Comparison of ENCODE assay signal across 13 cellular contexts in the genomic region with DNA sequence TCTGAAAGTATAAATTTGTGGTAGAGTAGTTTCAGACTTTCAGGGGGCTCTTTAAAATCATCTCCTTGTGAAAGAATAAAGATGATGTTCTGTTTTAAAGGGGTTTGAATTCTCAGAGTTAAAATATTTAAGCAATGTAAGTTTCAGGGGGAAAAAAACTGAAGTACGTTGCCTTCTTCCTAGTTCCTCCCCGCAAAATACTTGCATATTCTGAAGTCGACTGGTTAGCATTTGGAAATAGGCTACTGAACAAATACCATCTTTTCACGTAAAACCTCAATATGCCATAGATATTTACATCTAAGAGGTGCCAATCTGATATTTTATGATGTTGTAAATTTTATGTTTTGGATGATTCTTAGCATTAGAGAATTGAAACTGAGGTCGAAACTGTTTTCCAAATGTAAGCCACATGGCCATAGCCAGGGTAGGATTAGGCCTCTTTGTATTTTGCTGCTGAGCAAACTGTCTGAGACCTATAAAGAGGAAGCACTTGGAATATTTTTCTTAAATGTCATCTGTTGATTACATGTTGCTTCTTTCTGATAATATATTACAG.
A peak's percentile ranks its signal among the peaks of the same experiment; 100 is the strongest.
DNase-seq lines count a peak whose midpoint lies in the region; ATAC-seq, FAIRE-seq and TF ChIP-seq lines count a peak whose summit lies in the region.
"Had no signal": no experiment of that assay in that cellular context is flagged by ENCODE, and none has a peak within 500 bp of the region (broad histone marks: within the 10 kb centered on the region; RNA-seq: fewer than 3 reads in every experiment).

No MANE protein-coding gene starts in this region.

- no peaks in the 10 kb centered on the region for H3K27me3 Mint-ChIP-seq in natural killer cell treated with Interleukin-12 subunit alpha and Interleukin-12 subunit beta and Interleukin-15 and Interleukin-18, amount 100 ng/mL, for 72 hours
- H3K27me3 Mint-ChIP-seq in natural killer cell (ENCODE audit: low read depth in 2 of 2): no peaks in the 10 kb centered on the region

- no peaks in the 10 kb centered on the region for H3K79me2 ChIP-seq in OCI-LY3 (ENCODE audit: low read length)

- H3K27ac ChIP-seq in OCI-LY3 (ENCODE audit: low read length) (no peak overlapping the region), small intestine (ENCODE audit: low read depth in 1 of 2, low read length in 1 of 2) (no peak overlapping the region)
- H3K27ac ChIP-seq: tibial nerve had no signal

- peaks cover 16% of the 10 kb centered on the region for H3K4me1 ChIP-seq in OCI-LY3 (ENCODE audit: low read length)
- H3K4me1 ChIP-seq in small intestine (ENCODE audit: control insufficient read depth in 2 of 2, insufficient read depth in 1 of 2, low read depth in 1 of 2, low read length in 1 of 2): no peaks in the 10 kb centered on the region

- no peak for FAIRE-seq in small intestine (lab: Jason Lieb, UNC)

- H3K27ac Mint-ChIP-seq in natural killer cell treated with Interleukin-12 subunit alpha and Interleukin-12 subunit beta and Interleukin-15 and Interleukin-18, amount 100 ng/mL, for 72 hours: peak overlapping the region; percentile 40 to 58
- peak overlapping the region in 1 of 2 donors; percentile 86 for H3K27ac Mint-ChIP-seq in natural killer cell

- H3K9me3 ChIP-seq in OCI-LY3 (ENCODE audit: insufficient read depth, low read length) (no peaks in the 10 kb centered on the region), small intestine (ENCODE audit: control insufficient read depth, low read depth) (no peaks in the 10 kb centered on the region)
- H3K9me3 ChIP-seq: tibial nerve had no signal

- H3K4me2 ChIP-seq in OCI-LY3 (ENCODE audit: low read length): peak overlapping the region; percentile 40

- H3K27me3 ChIP-seq in OCI-LY3 (ENCODE audit: low read depth, low read length) (no peaks in the 10 kb centered on the region), small intestine (ENCODE audit: control insufficient read depth in 2 of 2, insufficient read depth in 2 of 2, low read length in 2 of 2) (no peaks in the 10 kb centered on the region)
- H3K27me3 ChIP-seq: tibial nerve had no signal

- peak overlapping the region; percentile 37; the same call in 1 of the 2 replicates for H2AFZ ChIP-seq in OCI-LY3 (ENCODE audit: low read depth, low read length)

- H3K36me3 Mint-ChIP-seq in natural killer cell treated with Interleukin-12 subunit alpha and Interleukin-12 subunit beta and Interleukin-15 and Interleukin-18, amount 100 ng/mL, for 72 hours: peaks cover 4% of the 10 kb centered on the region
- H3K36me3 Mint-ChIP-seq in natural killer cell: no peaks in the 10 kb centered on the region

- H3K4me3 Mint-ChIP-seq in natural killer cell treated with Interleukin-12 subunit alpha and Interleukin-12 subunit beta and Interleukin-15 and Interleukin-18, amount 100 ng/mL, for 72 hours: peak overlapping the region; percentile 80
- H3K4me3 Mint-ChIP-seq in natural killer cell: no peak overlapping the region
- H3K4me3 Mint-ChIP-seq: memory B cell had no signal

- no peak for ATAC-seq in natural killer cell treated with Interleukin-12 subunit alpha and Interleukin-12 subunit beta and Interleukin-15 and Interleukin-18, amount 100 ng/mL, for 72 hours
- no peak for ATAC-seq in natural killer cell

- intact Hi-C loops in natural killer cell (cut with micrococcal nuclease): no loop called here

- H3K9ac ChIP-seq in OCI-LY3 (ENCODE audit: low read length): no peak overlapping the region

- H3K36me3 ChIP-seq in OCI-LY3 (replicated peaks; ENCODE audit: low read depth, low read length): no peaks in the 10 kb centered on the region
- H3K36me3 ChIP-seq in small intestine (ENCODE audit: control insufficient read depth in 2 of 2, insufficient read depth in 2 of 2, low read length in 2 of 2): no peaks in the 10 kb centered on the region
- H3K36me3 ChIP-seq: tibial nerve had no signal

- TF ChIP-seq CTCF in natural killer cell (IDR thresholded peaks at IDR 0.05): no peak
- no peak for TF ChIP-seq CTCF in OCI-LY3 (IDR thresholded peaks at IDR 0.05; ENCODE audit: low read depth, low read length)
- TF ChIP-seq CTCF in fibroblast of pulmonary artery (IDR thresholded peaks at IDR 0.05; ENCODE audit: low read length, missing control alignments): no peak

- 71 to 85% (median 83%) methylated on average over 5 of the region's 5 CpGs for WGBS in small intestine, 3 donors

- no peaks in the 10 kb centered on the region for H3K9me3 Mint-ChIP-seq in natural killer cell treated with Interleukin-12 subunit alpha and Interleukin-12 subunit beta and Interleukin-15 and Interleukin-18, amount 100 ng/mL, for 72 hours
- H3K9me3 Mint-ChIP-seq in natural killer cell: no peaks in the 10 kb centered on the region

- no peak for DNase-seq in natural killer cell treated with Interleukin-12 subunit alpha and Interleukin-12 subunit beta and Interleukin-15 and Interleukin-18, amount 100 ng/mL, for 72 hours (ENCODE audit: low spot score)
- no peak for DNase-seq in natural killer cell
- DNase-seq in fibroblast of pulmonary artery (ENCODE audit: low read depth): peak; percentile 41
- DNase-seq in small intestine: no peak
- DNase-seq in mesenteric fat pad (ENCODE audit: low spot score): no peak
- DNase-seq in effector CD4-positive, alpha-beta T cell: no peak
- no peak for DNase-seq in GDM1 (lab: John Stamatoyannopoulos, UW)
- DNase-seq: activated CD4-positive, alpha-beta T cell treated with anti-CD3 and anti-CD28 coated beads for 4 hours; DMS53; NCI-H1092 had no signal

- H3K4me3 ChIP-seq in OCI-LY3 (ENCODE audit: low read length) (no peak overlapping the region), fibroblast of pulmonary artery (replicated peaks; ENCODE audit: low read depth, low read length) (no peak overlapping the region), small intestine (ENCODE audit: low read depth in 1 of 2, low read length in 2 of 2) (no peak overlapping the region)
- H3K4me3 ChIP-seq: tibial nerve had no signal

- peaks cover 41 to 48% of the 10 kb centered on the region in 2 donors for H3K4me1 Mint-ChIP-seq in natural killer cell treated with Interleukin-12 subunit alpha and Interleukin-12 subunit beta and Interleukin-15 and Interleukin-18, amount 100 ng/mL, for 72 hours (ENCODE audit: low read depth in 2 of 2)
- H3K4me1 Mint-ChIP-seq in natural killer cell: peaks cover 34 to 45% of the 10 kb centered on the region in 2 donors

- no peaks in the 10 kb centered on the region for H4K20me1 ChIP-seq in OCI-LY3 (ENCODE audit: insufficient read depth, low read length)
